Comparison of ENCODE assay signal across 9 cellular contexts in the genomic region with DNA sequence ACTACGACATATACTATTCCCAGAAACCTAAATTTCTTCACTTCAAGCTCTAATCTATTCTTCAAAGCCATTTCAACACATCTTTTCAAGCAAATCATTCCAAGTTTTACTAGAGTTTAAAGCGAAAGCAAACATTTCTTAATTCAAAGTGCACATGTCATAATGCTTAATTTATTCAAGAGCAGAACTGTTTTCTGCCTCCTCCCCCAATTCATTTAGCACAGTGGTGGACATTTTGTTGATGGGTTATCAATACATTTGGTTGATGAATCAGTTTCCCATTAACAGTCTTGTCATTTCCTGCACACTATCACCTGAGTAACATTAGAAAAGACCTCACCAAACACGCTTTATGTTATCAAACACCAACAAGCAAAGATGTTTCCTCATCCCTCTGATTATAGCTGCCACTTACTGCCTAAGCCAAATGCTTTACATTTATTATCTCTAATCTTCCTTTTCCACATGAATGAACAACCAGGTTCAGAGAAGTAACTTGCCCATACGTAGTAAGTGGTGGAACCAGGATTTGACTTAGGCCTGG. TPM values are rescaled to one million over a fixed set of nuclear protein-coding genes. Genes with fewer than 3 reads are reported as not detected.
DNase-seq lines count a peak whose midpoint lies in the region; ATAC-seq and TF ChIP-seq lines count a peak whose summit lies in the region.
"Had no signal": no experiment of that assay in that cellular context is flagged by ENCODE, and none has a peak within 500 bp of the region (broad histone marks: within the 10 kb centered on the region; RNA-seq: fewer than 3 reads in every experiment).

No MANE protein-coding gene starts in this region.

- peak overlapping the region; percentile 100 for H3K27ac ChIP-seq in suprapubic skin

- WGBS in suprapubic skin = 16% methylated on average over 4 of the region's 4 CpGs

- H3K27ac Mint-ChIP-seq in T-helper 1 cell treated with Interleukin-12 subunit alpha and Interleukin-12 subunit beta and Interleukin-4 antibody, amounts not matched to agents 30 μg/mL and 1 μg/mL, for 36 hours = peak overlapping the region; percentile 97
- H3K27ac Mint-ChIP-seq in activated CD8-positive, alpha-beta T cell treated with anti-CD3 and anti-CD28 coated beads for 36 hours = peak overlapping the region; percentile 98

- ATAC-seq in activated CD8-positive, alpha-beta T cell treated with anti-CD3 and anti-CD28 coated beads for 36 hours = no peak
- no peak for ATAC-seq in GM21526 (IDR thresholded peaks at IDR 0.05; ENCODE audit: low FRiP score, unreplicated experiment)
- no peak for ATAC-seq in HG03460 (IDR thresholded peaks at IDR 0.05; ENCODE audit: unreplicated experiment)

- TF ChIP-seq EP300 in suprapubic skin (IDR thresholded peaks at IDR 0.05) = no peak

- intact Hi-C loops in activated CD8-positive, alpha-beta T cell treated with anti-CD3 and anti-CD28 coated beads for 36 hours (cut with micrococcal nuclease) = loop anchor here (5.0 kb wide), 2 partner anchors 297 to 532 kb away; partner anchors contain the start of gene RNU11

- no peak for TF ChIP-seq CTCF in activated CD8-positive, alpha-beta T cell treated with anti-CD3 and anti-CD28 coated beads for 36 hours (IDR thresholded peaks at IDR 0.05)
- TF ChIP-seq CTCF in suprapubic skin (IDR thresholded peaks at IDR 0.05) = no peak

- H3K4me3 Mint-ChIP-seq in T-helper 1 cell treated with Interleukin-12 subunit alpha and Interleukin-12 subunit beta and Interleukin-4 antibody, amounts not matched to agents 30 μg/mL and 1 μg/mL, for 36 hours = peak overlapping the region; percentile 97
- peak overlapping the region; percentile 83 for H3K4me3 Mint-ChIP-seq in activated CD8-positive, alpha-beta T cell treated with anti-CD3 and anti-CD28 coated beads for 36 hours

- no peaks in the 10 kb centered on the region for H3K9me3 Mint-ChIP-seq in T-helper 1 cell treated with Interleukin-12 subunit alpha and Interleukin-12 subunit beta and Interleukin-4 antibody, amounts not matched to agents 30 μg/mL and 1 μg/mL, for 36 hours
- H3K9me3 Mint-ChIP-seq in activated CD8-positive, alpha-beta T cell treated with anti-CD3 and anti-CD28 coated beads for 36 hours = no peaks in the 10 kb centered on the region

- H3K36me3 ChIP-seq in iPS-15b (ENCODE audit: control insufficient read depth, insufficient read depth, low read length) (peaks cover 5% of the 10 kb centered on the region), suprapubic skin (peaks cover 4% of the 10 kb centered on the region)

- H3K27me3 ChIP-seq in iPS-15b (ENCODE audit: control insufficient read depth, insufficient read depth, low read length) = no peaks in the 10 kb centered on the region
- H3K27me3 ChIP-seq in suprapubic skin = no peaks in the 10 kb centered on the region

- no peak for TF ChIP-seq POLR2A in suprapubic skin (IDR thresholded peaks at IDR 0.05)

- no peak for DNase-seq in T-helper 1 cell
- DNase-seq in activated CD8-positive, alpha-beta T cell treated with anti-CD3 and anti-CD28 coated beads for 36 hours = no peak
- DNase-seq in suprapubic skin (ENCODE audit: low spot score in 2 of 2) = no peak
- no peak for DNase-seq in hepatic stellate cell (ENCODE audit: low spot score)
- DNase-seq: NCI-H2029 treated with DMSO at 0.1 percent for 48 hours had no signal

- CTCF ChIA-PET in activated CD8-positive, alpha-beta T cell treated with anti-CD3 and anti-CD28 coated beads for 36 hours (lab: Charles Lee) = interaction anchor here (1.2 to 4.2 kb wide), 3 partner anchors 9 to 295 kb away, joined by 4 to 63 read pairs (median 4); no protein-coding TSS in a partner anchor

- no peak overlapping the region for H3K9ac ChIP-seq in iPS-15b (ENCODE audit: low read depth, low read length)

- peaks cover 44% of the 10 kb centered on the region for H3K4me1 Mint-ChIP-seq in T-helper 1 cell treated with Interleukin-12 subunit alpha and Interleukin-12 subunit beta and Interleukin-4 antibody, amounts not matched to agents 30 μg/mL and 1 μg/mL, for 36 hours (ENCODE audit: low read depth)
- H3K4me1 Mint-ChIP-seq in activated CD8-positive, alpha-beta T cell treated with anti-CD3 and anti-CD28 coated beads for 36 hours (ENCODE audit: low read depth) = peaks cover 46% of the 10 kb centered on the region

- H3K9me3 ChIP-seq in iPS-15b (ENCODE audit: control insufficient read depth, insufficient read depth, low read length) (no peaks in the 10 kb centered on the region), suprapubic skin (no peaks in the 10 kb centered on the region)

- H3K27me3 Mint-ChIP-seq in T-helper 1 cell treated with Interleukin-12 subunit alpha and Interleukin-12 subunit beta and Interleukin-4 antibody, amounts not matched to agents 30 μg/mL and 1 μg/mL, for 36 hours (ENCODE audit: low read depth) = no peaks in the 10 kb centered on the region
- H3K27me3 Mint-ChIP-seq in activated CD8-positive, alpha-beta T cell treated with anti-CD3 and anti-CD28 coated beads for 36 hours = no peaks in the 10 kb centered on the region

- H3K36me3 Mint-ChIP-seq in T-helper 1 cell treated with Interleukin-12 subunit alpha and Interleukin-12 subunit beta and Interleukin-4 antibody, amounts not matched to agents 30 μg/mL and 1 μg/mL, for 36 hours (ENCODE audit: low read depth) = peaks cover 21% of the 10 kb centered on the region
- peaks cover 43% of the 10 kb centered on the region for H3K36me3 Mint-ChIP-seq in activated CD8-positive, alpha-beta T cell treated with anti-CD3 and anti-CD28 coated beads for 36 hours (ENCODE audit: low read depth)

- peaks cover 3% of the 10 kb centered on the region for H3K4me1 ChIP-seq in iPS-15b (ENCODE audit: control insufficient read depth, insufficient read depth, low read length)
- H3K4me1 ChIP-seq in suprapubic skin = peaks cover 61% of the 10 kb centered on the region

- H3K4me3 ChIP-seq in iPS-15b (ENCODE audit: low read depth, low read length) = peak overlapping the region; percentile 95
- H3K4me3 ChIP-seq in suprapubic skin = peak overlapping the region; percentile 91

- POLR2A ChIA-PET in activated CD8-positive, alpha-beta T cell treated with anti-CD3 and anti-CD28 coated beads for 36 hours (lab: Charles Lee) = interaction anchor here (1.1 to 3.4 kb wide), 6 partner anchors 9 to 443 kb away, joined by 3 to 23 read pairs (median 8); partner anchors contain the start of genes TMEM200B and YTHDF2

RNA-seq across cellular contexts. Expression of gene SRSF4, which starts 2.0 kb away (rescaled TPM):
- total RNA-seq in activated CD8-positive, alpha-beta T cell treated with anti-CD3 and anti-CD28 coated beads for 36 hours = 100 to 1,000 TPM; 121 to 123 TPM
- 10 to 100 TPM; 45.7 to 86.1 (median 60.5) TPM for total RNA-seq in suprapubic skin

RNA-seq across cellular contexts. Expression of gene MECR, which starts 51.0 kb away (rescaled TPM):
- total RNA-seq in activated CD8-positive, alpha-beta T cell treated with anti-CD3 and anti-CD28 coated beads for 36 hours = 10 to 100 TPM; 42.2 to 43.5 TPM
- total RNA-seq in suprapubic skin = 10 to 100 TPM; 23.1 to 39.3 (median 33.6) TPM

RNA-seq across cellular contexts. Expression of gene TMEM200B, which starts 56.0 kb away (rescaled TPM):
- 1 to 10 TPM; 1.0 to 1.1 TPM for total RNA-seq in activated CD8-positive, alpha-beta T cell treated with anti-CD3 and anti-CD28 coated beads for 36 hours
- 1 to 10 TPM; 2.5 to 5.7 (median 3.8) TPM for total RNA-seq in suprapubic skin

RNA-seq across cellular contexts. Expression of gene PTPRU, which starts 56.6 kb away (rescaled TPM):
- under 1 TPM; 0.56 to 0.74 TPM for total RNA-seq in activated CD8-positive, alpha-beta T cell treated with anti-CD3 and anti-CD28 coated beads for 36 hours
- 10 to 100 TPM; 15.0 to 46.7 (median 29.0) TPM for total RNA-seq in suprapubic skin
